Comparison of ENCODE assay signal across 8 cellular contexts in genomic region chr1:66271216-66271903, GRCh38.
A peak's percentile ranks its signal among the peaks of the same experiment; 100 is the strongest.
DNase-seq lines count a peak whose midpoint lies in the region; ATAC-seq and TF ChIP-seq lines count a peak whose summit lies in the region.

No MANE protein-coding gene starts in this region.

- peak; percentile 82 for DNase-seq in LNCaP clone FGC (ENCODE audit: low read depth)
- DNase-seq in T1000 (lab: John Stamatoyannopoulos, UW) = peak; percentile 73
- DNase-seq in endodermal cell = peak; percentile 81
- DNase-seq in medulla oblongata (ENCODE audit: extremely low spot score) = peak; percentile 78
- DNase-seq in stimulated activated naive CD4-positive, alpha-beta T cell (lab: John Stamatoyannopoulos, UW) = peak in 5 of 6 experiments; percentile 17 to 69 (median 48)

- TF ChIP-seq CTCF in DOHH2 (IDR thresholded peaks at IDR 0.05; ENCODE audit: low read depth, low read length, poor library complexity, severe bottlenecking) (no peak), LNCaP clone FGC (IDR thresholded peaks at IDR 0.05; ENCODE audit: control insufficient read depth, extremely low read depth, insufficient read depth) (no peak), endodermal cell (conservative IDR thresholded peaks at IDR 0.05) (no peak)

- no peak overlapping the region for H3K9ac ChIP-seq in endodermal cell (ENCODE audit: extremely low read depth, low read length, poor library complexity, severe bottlenecking)

- no peaks in the 10 kb centered on the region for H3F3A ChIP-seq in DOHH2 (ENCODE audit: control insufficient read depth, insufficient read depth)

- H3K4me3 Mint-ChIP-seq in endodermal cell = no peak overlapping the region

- peak overlapping the region; percentile 58 for H3K4me2 ChIP-seq in DOHH2 (ENCODE audit: low read length)

- H3K4me1 ChIP-seq in DOHH2 (ENCODE audit: control insufficient read depth, low read length) (peaks cover 28% of the 10 kb centered on the region), endodermal cell (ENCODE audit: control insufficient read depth, insufficient read depth, low read length) (peaks cover 4% of the 10 kb centered on the region)

- H3K9me2 ChIP-seq in DOHH2 (replicated peaks; ENCODE audit: control insufficient read depth, low read length) = no peaks in the 10 kb centered on the region

- H3K9me3 ChIP-seq in DOHH2 (ENCODE audit: control insufficient read depth, insufficient read depth, low read length) = no peaks in the 10 kb centered on the region
- no peaks in the 10 kb centered on the region for H3K9me3 ChIP-seq in endodermal cell (ENCODE audit: control insufficient read depth, low read length)

- peak overlapping the region; percentile 24 for H3K27ac Mint-ChIP-seq in endodermal cell

- H3K4me3 ChIP-seq in DOHH2 (ENCODE audit: low read length) (peak overlapping the region; percentile 38), LNCaP clone FGC (ENCODE audit: low read depth, low read length) (no peak overlapping the region), endodermal cell (ENCODE audit: low read length) (no peak overlapping the region)

- no peaks in the 10 kb centered on the region for H3K36me3 Mint-ChIP-seq in endodermal cell (ENCODE audit: low read depth)

- no peaks in the 10 kb centered on the region for H3K27me3 ChIP-seq in DOHH2 (ENCODE audit: control insufficient read depth, low read length)
- no peaks in the 10 kb centered on the region for H3K27me3 ChIP-seq in endodermal cell (ENCODE audit: control insufficient read depth, insufficient read depth, low read length, poor library complexity, severe bottlenecking)

- H3K4me1 Mint-ChIP-seq in endodermal cell = peaks cover 37% of the 10 kb centered on the region

- H3K27ac ChIP-seq in DOHH2 (ENCODE audit: low read depth, low read length) = peak overlapping the region; percentile 78
- H3K27ac ChIP-seq in endodermal cell (ENCODE audit: low read depth, low read length) = peak overlapping the region; percentile 6

- H3K36me3 ChIP-seq in DOHH2 (ENCODE audit: control insufficient read depth, low read length) (no peaks in the 10 kb centered on the region), endodermal cell (ENCODE audit: control insufficient read depth, insufficient read depth, low read length) (no peaks in the 10 kb centered on the region)

- ATAC-seq in HG03460 (IDR thresholded peaks at IDR 0.05; ENCODE audit: unreplicated experiment) = no peak
- no peak for ATAC-seq in GM21526 (IDR thresholded peaks at IDR 0.05; ENCODE audit: low FRiP score, unreplicated experiment)

- 60 to 63% methylated on average over 4 to 8 of the region's 8 CpGs for WGBS in endodermal cell (ENCODE audit: insufficient coverage in 1 of 2, insufficient read length in 1 of 2), 2 experiments

- no peaks in the 10 kb centered on the region for H4K20me1 ChIP-seq in DOHH2 (ENCODE audit: control insufficient read depth, insufficient read depth, low read depth, low read length)

- H3K27me3 Mint-ChIP-seq in endodermal cell (ENCODE audit: insufficient read depth) = no peaks in the 10 kb centered on the region

- H3K79me2 ChIP-seq in DOHH2 (ENCODE audit: control insufficient read depth, low read length) = no peaks in the 10 kb centered on the region

- no peaks in the 10 kb centered on the region for H3K9me3 Mint-ChIP-seq in endodermal cell
